In genomic region chr7:158782638-158783490, GRCh38 we compare ENCODE assay signal across 9 cellular contexts. TPM values are rescaled to one million over a fixed set of nuclear protein-coding genes. Genes with fewer than 3 reads are reported as not detected.
DNase-seq lines count a peak whose midpoint lies in the region; ATAC-seq and TF ChIP-seq lines count a peak whose summit lies in the region.
"Had no signal": no experiment of that assay in that cellular context is flagged by ENCODE, and none has a peak within 500 bp of the region (broad histone marks: within the 10 kb centered on the region; RNA-seq: fewer than 3 reads in every experiment).

No MANE protein-coding gene starts in this region.

- ATAC-seq in lung (ENCODE audit: insufficient read depth, low FRiP score) = peak; percentile 28
- ATAC-seq in GM18511 (IDR thresholded peaks at IDR 0.05; ENCODE audit: unreplicated experiment) = no peak

- DNase-seq in COLO668 (lab: John Stamatoyannopoulos, UW; ENCODE audit: unreplicated experiment) (peak; percentile 22), NCI-H2029 (lab: John Stamatoyannopoulos, UW) (peak; percentile 76), dorsolateral prefrontal cortex (no peak), lung (ENCODE audit: low spot score) (peak; percentile 45), superior temporal gyrus (ENCODE audit: extremely low spot score) (no peak), HuH-7.5 (ENCODE audit: low spot score) (no peak), GM20000 (ENCODE audit: low spot score) (no peak)

- H3K4me1 ChIP-seq in lung (ENCODE audit: control insufficient read depth in 2 of 2, insufficient read depth in 2 of 2, low read length in 2 of 2) = peaks cover 5 to 13% of the 10 kb centered on the region in 2 donors

- H3K27ac ChIP-seq in dorsolateral prefrontal cortex = peak overlapping the region in 45 of 59 donors; percentile 2 to 82 (median 57)
- H3K27ac ChIP-seq in lung (ENCODE audit: low read depth in 1 of 2, low read length in 1 of 2) = peak overlapping the region; percentile 36 to 74

- intact Hi-C loops in dorsolateral prefrontal cortex (cut with DNase I) = no loop called here

- H3K27me3 ChIP-seq in dorsolateral prefrontal cortex (no peaks in the 10 kb centered on the region), lung (ENCODE audit: control insufficient read depth, insufficient read depth) (no peaks in the 10 kb centered on the region)

- WGBS in lung, 2 donors = 57 to 70% methylated on average over 21 of the region's 21 CpGs

- no peaks in the 10 kb centered on the region for H3K9me3 ChIP-seq in lung (ENCODE audit: control insufficient read depth in 2 of 2, insufficient read depth in 1 of 2, low read length in 1 of 2)
- H3K9me3 ChIP-seq: HAP-1 had no signal

- H3K4me3 ChIP-seq in dorsolateral prefrontal cortex (no peak overlapping the region), lung (no peak overlapping the region)
- H3K4me3 ChIP-seq: HAP-1 had no signal

- peaks cover 0 to 32% of the 10 kb centered on the region in 2 donors for H3K36me3 ChIP-seq in lung (ENCODE audit: control insufficient read depth in 2 of 2, insufficient read depth in 2 of 2, low read length in 2 of 2)

- TF ChIP-seq CTCF in dorsolateral prefrontal cortex (IDR thresholded peaks at IDR 0.05 in 54 of 56, conservative IDR thresholded peaks at IDR 0.05 in 2 of 56; ENCODE audit: low read depth in 1 of 56, partially characterized antibody in 56 of 56) = peak in 15 of 56 donors; percentile 10 to 29 (median 15)
- no peak for TF ChIP-seq CTCF in lung (IDR thresholded peaks at IDR 0.05; ENCODE audit: control extremely low read depth, extremely low read depth)
- TF ChIP-seq CTCF in GM20000 (IDR thresholded peaks at IDR 0.05; ENCODE audit: extremely low read depth, missing control alignments) = no peak

RNA-seq across cellular contexts. Expression of gene ESYT2, which starts 46.4 kb away (rescaled TPM):
- total RNA-seq in dorsolateral prefrontal cortex (10 to 100 TPM; 40.3 to 83.9 (median 56.3) TPM), lung (10 to 100 TPM; 79.7 to 83.0 TPM)
- polyA plus RNA-seq in lung = 10 to 100 TPM; 16.4 to 36.2 TPM

Comparison
In these comparisons a context has a peak if more than half of its experiments do, and no peak if none do; other contexts are left out.
1. DNase-seq: peak in COLO668 (single experiment), NCI-H2029 (single experiment) and lung (single experiment); none in dorsolateral prefrontal cortex (0 of 10), superior temporal gyrus (single experiment), HuH-7.5 (single experiment) and GM20000 (single experiment).